In genomic region chr7:100679129-100679926, GRCh38 we compare ENCODE assay signal across 10 cellular contexts. TPM values are rescaled to one million over a fixed set of nuclear protein-coding genes. Genes with fewer than 3 reads are reported as not detected.
A peak's percentile ranks its signal among the peaks of the same experiment; 100 is the strongest.
DNase-seq lines count a peak whose midpoint lies in the region; ATAC-seq and TF ChIP-seq lines count a peak whose summit lies in the region.
"Had no signal": no experiment of that assay in that cellular context is flagged by ENCODE, and none has a peak within 500 bp of the region (broad histone marks: within the 10 kb centered on the region; RNA-seq: fewer than 3 reads in every experiment).

No MANE protein-coding gene starts in this region.

- intact Hi-C loops in testis (cut with DNase I; ENCODE audit: low total_unique reads), result no loop called here

- H3K27me3 Mint-ChIP-seq in glutamatergic neuron (ENCODE audit: unreplicated experiment), result peaks cover 12% of the 10 kb centered on the region

- H3K4me3 ChIP-seq in testis, result no peak overlapping the region
- H3K4me3 ChIP-seq: BLaER1 treated with 17β-estradiol and CSF1 and Interleukin-3, amounts not matched to agents 10 nM and 100 nM had no signal

- H3K27ac Mint-ChIP-seq in activated naive CD4-positive, alpha-beta T cell treated with anti-CD3 and anti-CD28 coated beads, Interleukin-2, amount 50 U/mL, for 72 hours, result peak overlapping the region; percentile 68 to 71
- peak overlapping the region; percentile 33 for H3K27ac Mint-ChIP-seq in glutamatergic neuron (ENCODE audit: unreplicated experiment)

- peaks cover 13 to 17% of the 10 kb centered on the region in 2 donors for H3K36me3 Mint-ChIP-seq in activated naive CD4-positive, alpha-beta T cell treated with anti-CD3 and anti-CD28 coated beads, Interleukin-2, amount 50 U/mL, for 72 hours
- peaks cover 4% of the 10 kb centered on the region for H3K36me3 Mint-ChIP-seq in glutamatergic neuron (ENCODE audit: unreplicated experiment)

- peaks cover 5% of the 10 kb centered on the region for H3K4me1 Mint-ChIP-seq in glutamatergic neuron (ENCODE audit: low read depth, unreplicated experiment)

- H3K9me3 Mint-ChIP-seq in activated naive CD4-positive, alpha-beta T cell treated with anti-CD3 and anti-CD28 coated beads, Interleukin-2, amount 50 U/mL, for 72 hours, result no peaks in the 10 kb centered on the region
- peaks cover 10% of the 10 kb centered on the region for H3K9me3 Mint-ChIP-seq in glutamatergic neuron (ENCODE audit: unreplicated experiment)

- no peaks in the 10 kb centered on the region for H3K36me3 ChIP-seq in testis (ENCODE audit: low read depth, missing control alignments)

- peaks cover 26% of the 10 kb centered on the region for H3K4me1 ChIP-seq in testis

- no peak for TF ChIP-seq POLR2A in testis (IDR thresholded peaks at IDR 0.05)

- H3K27me3 ChIP-seq in testis, result no peaks in the 10 kb centered on the region
- H3K27me3 ChIP-seq: BLaER1 treated with 17β-estradiol and CSF1 and Interleukin-3, amounts not matched to agents 10 nM and 100 nM had no signal

- H3K27ac ChIP-seq in VCaP (peak overlapping the region; percentile 96), testis (peak overlapping the region in 1 of 2 donors; percentile 23)

- DNase-seq in activated naive CD4-positive, alpha-beta T cell treated with anti-CD3 and anti-CD28 coated beads, Interleukin-2, amount 50 U/mL, for 72 hours (ENCODE audit: low spot score in 2 of 2), result no peak
- DNase-seq in activated naive CD4-positive, alpha-beta T cell treated with Interleukin-2 at 50 U/mL for 16 hours, result no peak
- peak; percentile 17 for DNase-seq in glutamatergic neuron
- peak; percentile 39 for DNase-seq in testis
- no peak for DNase-seq in activated effector memory CD4-positive, alpha-beta T cell treated with Interleukin-2 at 50 U/mL for 16 hours
- DNase-seq in amygdala (lab: John Stamatoyannopoulos, UW), result no peak
- no peak for DNase-seq in NCI-H69 (lab: John Stamatoyannopoulos, UW)
- DNase-seq: KG1 had no signal

- no peak overlapping the region for H3K4me3 Mint-ChIP-seq in glutamatergic neuron (ENCODE audit: unreplicated experiment)

- H3K9me3 ChIP-seq in testis, result no peaks in the 10 kb centered on the region
- H3K9me3 ChIP-seq: BLaER1 treated with 17β-estradiol and CSF1 and Interleukin-3, amounts not matched to agents 10 nM and 100 nM had no signal

- no peak for TF ChIP-seq CTCF in VCaP (conservative IDR thresholded peaks at IDR 0.05)
- no peak for TF ChIP-seq CTCF in glutamatergic neuron (IDR thresholded peaks at IDR 0.05; ENCODE audit: partially characterized antibody, unreplicated experiment)
- no peak for TF ChIP-seq CTCF in testis (IDR thresholded peaks at IDR 0.05)

- ATAC-seq in activated naive CD4-positive, alpha-beta T cell treated with anti-CD3 and anti-CD28 coated beads, Interleukin-2, amount 50 U/mL, for 72 hours, result no peak

- WGBS in testis, 2 donors, result 48 to 51% methylated on average over 10 to 13 of the region's 13 CpGs

RNA-seq across cellular contexts. Expression of gene GNB2, which starts 5.8 kb away (rescaled TPM):
- total RNA-seq in activated naive CD4-positive, alpha-beta T cell treated with anti-CD3 and anti-CD28 coated beads, Interleukin-2, amount 50 U/mL, for 72 hours, result 100 to 1,000 TPM; 213 to 239 TPM
- total RNA-seq in glutamatergic neuron (ENCODE audit: unreplicated experiment) (275 TPM), testis (100 to 1,000 TPM; 195 to 325 TPM)
- polyA plus RNA-seq in testis (ENCODE audit: insufficient read depth, low read depth, low replicate concordance), result 200 TPM

RNA-seq across cellular contexts. Expression of gene GIGYF1, which starts 14.7 kb away (rescaled TPM):
- total RNA-seq in activated naive CD4-positive, alpha-beta T cell treated with anti-CD3 and anti-CD28 coated beads, Interleukin-2, amount 50 U/mL, for 72 hours, result 10 to 100 TPM; 47.2 to 58.4 TPM
- total RNA-seq in glutamatergic neuron (ENCODE audit: unreplicated experiment) (79.6 TPM), testis (100 to 1,000 TPM; 105 to 106 TPM)
- polyA plus RNA-seq in testis (ENCODE audit: insufficient read depth, low read depth, low replicate concordance), result 40.5 TPM

RNA-seq across cellular contexts. Expression of gene ACTL6B, which starts 23.1 kb away (rescaled TPM):
- total RNA-seq in activated naive CD4-positive, alpha-beta T cell treated with anti-CD3 and anti-CD28 coated beads, Interleukin-2, amount 50 U/mL, for 72 hours, result not detected
- 95.2 TPM for total RNA-seq in glutamatergic neuron (ENCODE audit: unreplicated experiment)
- 1 to 10 TPM in 1 of 2 donors, under 1 TPM in 1; 0.79 to 1.2 TPM for total RNA-seq in testis
- 2.1 TPM for polyA plus RNA-seq in testis (ENCODE audit: insufficient read depth, low read depth, low replicate concordance)

RNA-seq across cellular contexts. Expression of gene POP7, which starts 26.6 kb away (rescaled TPM):
- 10 to 100 TPM; 37.3 to 47.5 TPM for total RNA-seq in activated naive CD4-positive, alpha-beta T cell treated with anti-CD3 and anti-CD28 coated beads, Interleukin-2, amount 50 U/mL, for 72 hours
- 35.8 TPM for total RNA-seq in glutamatergic neuron (ENCODE audit: unreplicated experiment)
- 10 to 100 TPM; 33.6 to 39.4 TPM for total RNA-seq in testis
- 21.6 TPM for polyA plus RNA-seq in testis (ENCODE audit: insufficient read depth, low read depth, low replicate concordance)

RNA-seq across cellular contexts. Expression of gene TFR2, which starts 38.0 kb away (rescaled TPM):
- 10 to 100 TPM; 13.1 to 19.1 TPM for total RNA-seq in activated naive CD4-positive, alpha-beta T cell treated with anti-CD3 and anti-CD28 coated beads, Interleukin-2, amount 50 U/mL, for 72 hours
- 5.1 TPM for total RNA-seq in glutamatergic neuron (ENCODE audit: unreplicated experiment)
- 1 to 10 TPM in 1 of 2 donors, under 1 TPM in 1; 0.87 to 1.5 TPM for total RNA-seq in testis
- polyA plus RNA-seq in testis (ENCODE audit: insufficient read depth, low read depth, low replicate concordance), result 1.1 TPM

Comparison
In these comparisons a context has a peak if more than half of its experiments do, and no peak if none do; other contexts are left out.
1. DNase-seq: peak in glutamatergic neuron (single experiment) and testis (single experiment); none in activated naive CD4-positive, alpha-beta T cell treated with anti-CD3 and anti-CD28 coated beads, Interleukin-2, amount 50 U/mL, for 72 hours (0 of 2), activated naive CD4-positive, alpha-beta T cell treated with Interleukin-2 at 50 U/mL for 16 hours (single experiment), activated effector memory CD4-positive, alpha-beta T cell treated with Interleukin-2 at 50 U/mL for 16 hours (single experiment), amygdala (0 of 56) and NCI-H69 (single experiment).
2. RNA of gene ACTL6B, which starts 23.1 kb away (total RNA-seq): 95.2 TPM in glutamatergic neuron (single experiment); 0.79 to 1.2 TPM in testis and not detected in activated naive CD4-positive, alpha-beta T cell treated with anti-CD3 and anti-CD28 coated beads, Interleukin-2, amount 50 U/mL, for 72 hours; every median in the first group is over 10 times any median in the second.